In genomic region chr10:49385939-49386922, GRCh38 we compare ENCODE assay signal across 2 cellular contexts.
TF ChIP-seq lines count a peak whose summit lies in the region.

No MANE protein-coding gene starts in this region.

TF ChIP-seq in IMR-90, 13 proteins besides CTCF, POLR2A, EP300 and RAD21:
- TF ChIP-seq ELK1 (IDR thresholded peaks at IDR 0.05; ENCODE audit: borderline replicate concordance, low read depth, low read length), result no peak
- no peak for TF ChIP-seq CEBPB (IDR thresholded peaks at IDR 0.05; ENCODE audit: low read depth, low read length)
- TF ChIP-seq MAZ (IDR thresholded peaks at IDR 0.05; ENCODE audit: borderline replicate concordance, low read depth, low read length), result no peak
- TF ChIP-seq NFE2L2 (IDR thresholded peaks at IDR 0.05; ENCODE audit: low read depth, low read length), result no peak

TF ChIP-seq in WTC11, 78 proteins besides CTCF, POLR2A, EP300 and RAD21:
- TF ChIP-seq AFF4 (CRISPR knock-in tag; IDR thresholded peaks at IDR 0.05; ENCODE audit: borderline replicate concordance) (no peak), ZNF512 (CRISPR knock-in tag; IDR thresholded peaks at IDR 0.05; ENCODE audit: borderline replicate concordance) (no peak), KAT7 (CRISPR knock-in tag; IDR thresholded peaks at IDR 0.05; ENCODE audit: borderline replicate concordance) (no peak), RORB (CRISPR knock-in tag; IDR thresholded peaks at IDR 0.05) (no peak), NR2C2 (CRISPR knock-in tag; IDR thresholded peaks at IDR 0.05) (no peak), PRRX2 (CRISPR knock-in tag; IDR thresholded peaks at IDR 0.05) (no peak), JAZF1 (CRISPR knock-in tag; IDR thresholded peaks at IDR 0.05) (no peak), CREM (CRISPR knock-in tag; IDR thresholded peaks at IDR 0.05) (no peak), ZMAT4 (CRISPR knock-in tag; IDR thresholded peaks at IDR 0.05) (no peak), NFYB (CRISPR knock-in tag; conservative IDR thresholded peaks at IDR 0.05; ENCODE audit: low read depth) (no peak), ATF3 (CRISPR knock-in tag; conservative IDR thresholded peaks at IDR 0.05) (no peak), SMAD3 (CRISPR knock-in tag; IDR thresholded peaks at IDR 0.05; ENCODE audit: borderline replicate concordance) (no peak), TEAD1 (CRISPR knock-in tag; IDR thresholded peaks at IDR 0.05) (no peak)
